ENCODE assay signal across 19 cellular contexts in the genomic region with DNA sequence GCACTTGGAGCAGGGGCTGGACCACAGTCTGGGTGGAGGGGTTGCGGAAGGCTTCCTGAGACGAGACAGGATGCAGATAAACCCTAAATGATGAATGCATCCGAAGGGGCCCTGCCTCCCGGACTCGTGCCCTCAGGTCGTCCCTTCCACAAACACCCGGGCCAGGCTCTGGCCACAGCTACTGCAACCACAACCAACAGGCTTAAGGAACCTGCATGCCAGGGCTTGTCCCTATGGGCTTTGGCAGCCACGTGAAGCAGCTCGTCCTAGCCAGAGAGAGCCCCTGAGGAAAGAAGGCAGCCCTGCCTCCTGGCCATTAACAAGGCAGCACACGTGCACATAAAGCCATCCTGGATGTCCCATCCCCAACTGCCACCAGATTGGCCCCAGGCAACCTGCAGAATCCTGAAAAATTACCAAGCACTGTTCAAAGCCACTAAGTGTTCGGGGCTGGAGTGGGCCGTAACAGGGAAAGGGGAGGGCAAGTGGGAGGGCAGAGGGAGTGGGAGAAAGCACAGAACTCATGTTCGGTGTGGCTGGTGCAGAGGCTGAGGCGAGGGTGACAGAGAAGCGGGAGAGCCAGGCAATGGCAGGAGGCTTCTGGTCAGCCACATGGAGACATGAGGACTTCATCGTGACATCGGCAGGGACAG.
DNase-seq lines count a peak whose midpoint lies in the region; ATAC-seq and TF ChIP-seq lines count a peak whose summit lies in the region.
"Had no signal": no experiment of that assay in that cellular context is flagged by ENCODE, and none has a peak within 500 bp of the region (broad histone marks: within the 10 kb centered on the region; RNA-seq: fewer than 3 reads in every experiment).

No MANE protein-coding gene starts in this region.

- no peak for ATAC-seq in GM18505 (IDR thresholded peaks at IDR 0.05; ENCODE audit: unreplicated experiment)
- ATAC-seq in HG03565 (IDR thresholded peaks at IDR 0.05; ENCODE audit: unreplicated experiment): no peak
- ATAC-seq: activated T-cell treated with anti-CD3 and anti-CD28 coated beads, Interleukin-2, amount 50 U/mL, for 72 hours; K562; left cardiac atrium had no signal

- H3K27ac Mint-ChIP-seq in brain (peak overlapping the region; percentile 73 to 94 (median 82)), nephron progenitor cell (peak overlapping the region; percentile 57)
- H3K27ac Mint-ChIP-seq: activated CD4-positive, alpha-beta T cell treated with anti-CD3 and anti-CD28 coated beads, Interleukin-2, amount 10 ng/mL, durations not matched to agents 7 days and 5 days; CD4-positive, alpha-beta T cell; dendritic cell treated with granulocyte-macrophage colony-stimulating factor and Interleukin-4, amounts not matched to agents 40 ng/mL and 50 ng/mL, for 4 days had no signal

- BruUV-seq in A673 (replicated peaks; lab: Mats Ljungman, UMichigan): no TSS peak

- no peak for TF ChIP-seq POLR2A in GM18505 (IDR thresholded peaks at IDR 0.05; ENCODE audit: borderline replicate concordance, extremely low read depth, insufficient read depth, insufficient read length)

- POLR2A ChIA-PET in A673 (lab: Charles Lee; ENCODE audit: low non-redundant PET): no interaction called here

- H3K9me3 ChIP-seq in A673 (ENCODE audit: low read depth, low read length, poor library complexity, severe bottlenecking): no peaks in the 10 kb centered on the region

- no peak for TF ChIP-seq CTCF in brain (conservative IDR thresholded peaks at IDR 0.05)
- TF ChIP-seq CTCF in nephron progenitor cell (IDR thresholded peaks at IDR 0.05): no peak
- no peak for TF ChIP-seq CTCF in A673 (conservative IDR thresholded peaks at IDR 0.05; ENCODE audit: low read depth, low read length)

- H3K36me3 Mint-ChIP-seq in brain (peaks cover 43% of the 10 kb centered on the region), nephron progenitor cell (ENCODE audit: low read depth) (peaks cover 47% of the 10 kb centered on the region)

- CTCF ChIA-PET in A673 (lab: Charles Lee): no interaction called here

- H3K4me3 ChIP-seq in H7 (ENCODE audit: insufficient read depth, low read depth, low read length): no peak overlapping the region
- no peak overlapping the region for H3K4me3 ChIP-seq in A673 (ENCODE audit: low read depth, low read length, poor library complexity, severe bottlenecking)
- H3K4me3 ChIP-seq: K562 had no signal

- H3K4me1 Mint-ChIP-seq in brain (peaks cover 60% of the 10 kb centered on the region), nephron progenitor cell (peaks cover 34% of the 10 kb centered on the region)

- intact Hi-C loops in A673 (cut with micrococcal nuclease; ENCODE audit: unreplicated experiment): no loop called here

- H3K27me3 Mint-ChIP-seq in brain (no peaks in the 10 kb centered on the region), nephron progenitor cell (ENCODE audit: low read depth, poor library complexity) (peaks cover 6% of the 10 kb centered on the region)
- H3K27me3 Mint-ChIP-seq: activated CD4-positive, alpha-beta T cell treated with anti-CD3 and anti-CD28 coated beads, Interleukin-2, amount 10 ng/mL, durations not matched to agents 7 days and 5 days; CD4-positive, alpha-beta T cell; dendritic cell treated with granulocyte-macrophage colony-stimulating factor and Interleukin-4, amounts not matched to agents 40 ng/mL and 50 ng/mL, for 4 days had no signal

- no peak overlapping the region for H3K4me3 Mint-ChIP-seq in brain
- no peak overlapping the region for H3K4me3 Mint-ChIP-seq in nephron progenitor cell
- H3K4me3 Mint-ChIP-seq: activated CD4-positive, alpha-beta T cell treated with anti-CD3 and anti-CD28 coated beads, Interleukin-2, amount 10 ng/mL, durations not matched to agents 7 days and 5 days; activated T-cell treated with anti-CD3 and anti-CD28 coated beads, Interleukin-2, amount 50 U/mL, for 72 hours; CD4-positive, alpha-beta T cell; dendritic cell treated with granulocyte-macrophage colony-stimulating factor and Interleukin-4, amounts not matched to agents 40 ng/mL and 50 ng/mL, for 4 days had no signal

- H3K4me1 ChIP-seq in A673 (ENCODE audit: insufficient read depth, low read length, poor library complexity, severe bottlenecking): peaks cover 27% of the 10 kb centered on the region

- H3K36me3 ChIP-seq in H7 (replicated peaks; ENCODE audit: control insufficient read depth, insufficient read depth, low read length) (peaks cover 3% of the 10 kb centered on the region), A673 (ENCODE audit: insufficient read depth, low read length, poor library complexity, severe bottlenecking) (no peaks in the 10 kb centered on the region)

- H3K27me3 ChIP-seq in H7 (ENCODE audit: control insufficient read depth, insufficient read depth, low read length) (no peaks in the 10 kb centered on the region), A673 (replicated peaks; ENCODE audit: insufficient read depth, low read depth, low read length, poor library complexity) (no peaks in the 10 kb centered on the region)

- peak in 2 of 3 experiments; percentile 28 to 45 for DNase-seq in NCI-H1417 (lab: John Stamatoyannopoulos, UW)
- DNase-seq in NCI-H1417 treated with DMSO at 0.1 percent for 48 hours (lab: John Stamatoyannopoulos, UW): no peak
- DNase-seq in H7: peak; percentile 34
- DNase-seq in nephron progenitor cell: no peak
- no peak for DNase-seq in A673 (ENCODE audit: low spot score)
- DNase-seq: activated CD4-positive, alpha-beta T cell treated with anti-CD3 and anti-CD28 coated beads, Interleukin-2, amount 10 ng/mL, durations not matched to agents 7 days and 5 days; activated T-cell treated with anti-CD3 and anti-CD28 coated beads, Interleukin-2, amount 50 U/mL, for 72 hours; anterior cingulate cortex; CD4-positive, alpha-beta T cell; left cardiac atrium; NCI-H82; Right ventricle myocardium superior; substantia nigra; T1000 had no signal

- H3K9me3 Mint-ChIP-seq in brain: no peaks in the 10 kb centered on the region
- H3K9me3 Mint-ChIP-seq in nephron progenitor cell: no peaks in the 10 kb centered on the region
- H3K9me3 Mint-ChIP-seq: activated CD4-positive, alpha-beta T cell treated with anti-CD3 and anti-CD28 coated beads, Interleukin-2, amount 10 ng/mL, durations not matched to agents 7 days and 5 days; activated T-cell treated with anti-CD3 and anti-CD28 coated beads, Interleukin-2, amount 50 U/mL, for 72 hours; CD4-positive, alpha-beta T cell; dendritic cell treated with granulocyte-macrophage colony-stimulating factor and Interleukin-4, amounts not matched to agents 40 ng/mL and 50 ng/mL, for 4 days had no signal

- no peak overlapping the region for H3K27ac ChIP-seq in A673 (ENCODE audit: low read depth, low read length, poor library complexity, severe bottlenecking)

Comparison
In these comparisons a context has a peak if more than half of its experiments do, and no peak if none do; other contexts are left out.
1. DNase-seq: peak in NCI-H1417 (2 of 3) and H7 (single experiment); none in NCI-H1417 treated with DMSO at 0.1 percent for 48 hours (single experiment), nephron progenitor cell (single experiment) and A673 (single experiment).